In genomic region chrX:65846974-65847373, GRCh38 we compare ENCODE assay signal across 23 cellular contexts.
"Had no signal": no experiment of that assay in that cellular context is flagged by ENCODE, and none has a peak within 500 bp of the region (broad histone marks: within the 10 kb centered on the region; RNA-seq: fewer than 3 reads in every experiment).

No MANE protein-coding gene starts in this region.

- H3K4me3 ChIP-seq: MG63, SJSA1, SK-N-MC had no signal

- ATAC-seq: HepG2, Right ventricle myocardium inferior had no signal

- DNase-seq: IMR-90, Karpas-422, KG1, MG63, NCI-H1092, NCI-H1105 treated with DMSO at 0.1 percent for 48 hours, NCI-H1417 treated with DMSO at 0.1 percent for 48 hours, NCI-H146, NCI-H1694 treated with DMSO at 0.1 percent for 48 hours, NCI-H1930, NCI-H2081, NCI-H2107, NCI-H2227 treated with DMSO at 0.1 percent for 48 hours, NCI-H510A, NCI-H524 treated with DMSO at 0.1 percent for 48 hours, NCI-H69, NCI-H774, RPMI8226, SIG-M5 had no signal

- H3K27me3 ChIP-seq: MG63, SJSA1 had no signal

- H3K4me1 ChIP-seq: SJSA1 had no signal

- H3K36me3 ChIP-seq: MG63, SJSA1 had no signal

- H3K27ac ChIP-seq: SJSA1, SK-N-MC had no signal

- H3K9me3 ChIP-seq: MG63, SJSA1 had no signal
